In the genomic region with DNA sequence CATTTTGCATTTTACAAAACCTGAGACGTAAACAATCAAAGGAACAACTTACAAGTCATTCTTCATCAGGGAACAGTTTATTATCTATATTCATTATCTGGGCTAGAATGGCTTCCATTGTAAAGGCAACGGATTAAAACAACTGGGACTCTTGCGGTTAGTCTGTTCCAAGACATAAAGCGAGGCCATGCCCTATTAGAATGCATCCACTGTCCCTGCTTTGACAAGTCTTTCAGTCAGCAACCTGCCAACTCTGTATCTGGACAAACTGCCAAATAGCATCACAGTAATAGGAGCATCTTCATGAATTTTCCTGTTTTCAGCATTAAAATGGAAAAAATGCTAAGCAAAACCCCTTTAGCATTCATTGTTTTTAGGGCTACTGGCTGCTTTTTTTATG, we compare ENCODE assay signal across 1 cellular context.
TF ChIP-seq lines count a peak whose summit lies in the region.

No MANE protein-coding gene starts in this region.

TF ChIP-seq in GM23338, 12 proteins besides CTCF, POLR2A, EP300 and RAD21 (continued from another document):
- TF ChIP-seq ZNF462 (CRISPR knock-in tag; IDR thresholded peaks at IDR 0.05) (no peak), CREB1 (CRISPR knock-in tag; IDR thresholded peaks at IDR 0.05; ENCODE audit: low read depth) (no peak)
